ENCODE assay signal across 21 cellular contexts in the genomic region with DNA sequence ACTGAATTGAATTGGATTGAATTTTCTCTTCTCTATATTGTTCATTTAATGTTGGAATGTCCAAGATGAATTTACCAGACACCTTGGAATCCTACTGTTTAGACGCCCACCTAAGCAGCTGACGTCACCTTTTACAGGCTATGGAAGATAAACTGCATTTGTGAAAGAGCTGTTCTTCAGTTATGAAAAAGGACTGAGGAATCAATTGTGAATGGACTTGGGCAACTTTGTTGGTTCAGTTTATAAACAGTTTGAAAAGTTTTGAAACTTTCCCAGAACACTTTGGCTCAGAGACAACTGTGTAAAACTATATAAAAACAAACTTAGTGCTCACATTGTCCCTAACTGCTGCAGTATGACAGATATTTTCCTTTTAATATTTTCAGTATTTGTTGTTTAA.
"Had no signal": no experiment of that assay in that cellular context is flagged by ENCODE, and none has a peak within 500 bp of the region (broad histone marks: within the 10 kb centered on the region; RNA-seq: fewer than 3 reads in every experiment).

No MANE protein-coding gene starts in this region.

- H3K27me3 ChIP-seq: esophagus muscularis mucosa, suprapubic skin, transverse colon, uterus had no signal

- ATAC-seq: activated CD8-positive, alpha-beta T cell treated with anti-CD3 and anti-CD28 coated beads for 36 hours; activated T-helper 17 cell treated with anti-CD3 and anti-CD28 coated beads, Interleukin-2, amount 50 U/mL, for 72 hours had no signal

- H3K4me1 Mint-ChIP-seq: activated CD4-positive, alpha-beta T cell treated with anti-CD3 and anti-CD28 coated beads, Interleukin-2, amount 10 ng/mL, durations not matched to agents 24 days and 14 days; activated naive CD8-positive, alpha-beta T cell treated with anti-CD3 and anti-CD28 coated beads for 36 hours; activated T-helper 17 cell treated with anti-CD3 and anti-CD28 coated beads, Interleukin-2, amount 50 U/mL, for 72 hours; brain; nephron progenitor cell had no signal

- H3K9me3 Mint-ChIP-seq: activated CD4-positive, alpha-beta T cell treated with anti-CD3 and anti-CD28 coated beads, Interleukin-2, amount 10 ng/mL, durations not matched to agents 24 days and 14 days; activated CD8-positive, alpha-beta T cell treated with anti-CD3 and anti-CD28 coated beads for 36 hours; nephron progenitor cell; stimulated activated naive CD8-positive, alpha-beta T cell treated with anti-CD3 and anti-CD28 coated beads, Interleukin-15, Interleukin-2, amounts not matched to agents 100 ng/mL and 50 ng/mL, for 24 hours had no signal

- H3K36me3 Mint-ChIP-seq: activated naive CD8-positive, alpha-beta T cell treated with anti-CD3 and anti-CD28 coated beads for 36 hours; brain had no signal

- H3K4me3 ChIP-seq: esophagus muscularis mucosa, skin epidermis, suprapubic skin, transverse colon, uterus had no signal

- H3K27me3 Mint-ChIP-seq: activated CD4-positive, alpha-beta T cell treated with anti-CD3 and anti-CD28 coated beads, Interleukin-2, amount 10 ng/mL, durations not matched to agents 24 days and 14 days; activated CD8-positive, alpha-beta T cell treated with anti-CD3 and anti-CD28 coated beads for 36 hours; activated naive CD8-positive, alpha-beta T cell treated with anti-CD3 and anti-CD28 coated beads for 36 hours; activated T-helper 17 cell treated with anti-CD3 and anti-CD28 coated beads, Interleukin-2, amount 50 U/mL, for 72 hours; brain; stimulated activated naive CD8-positive, alpha-beta T cell treated with anti-CD3 and anti-CD28 coated beads, Interleukin-15, Interleukin-2, amounts not matched to agents 100 ng/mL and 50 ng/mL, for 24 hours had no signal

- H3K27ac Mint-ChIP-seq: activated CD4-positive, alpha-beta T cell treated with anti-CD3 and anti-CD28 coated beads, Interleukin-2, amount 10 ng/mL, durations not matched to agents 24 days and 14 days; activated CD8-positive, alpha-beta T cell treated with anti-CD3 and anti-CD28 coated beads for 36 hours; activated naive CD8-positive, alpha-beta T cell treated with anti-CD3 and anti-CD28 coated beads for 36 hours; activated T-helper 17 cell treated with anti-CD3 and anti-CD28 coated beads, Interleukin-2, amount 50 U/mL, for 72 hours; brain; nephron progenitor cell; stimulated activated naive CD8-positive, alpha-beta T cell treated with anti-CD3 and anti-CD28 coated beads, Interleukin-15, Interleukin-2, amounts not matched to agents 100 ng/mL and 50 ng/mL, for 24 hours had no signal

- DNase-seq: activated CD4-positive, alpha-beta T cell treated with anti-CD3 and anti-CD28 coated beads, Interleukin-2, amount 10 ng/mL, durations not matched to agents 24 days and 14 days; activated CD8-positive, alpha-beta T cell treated with anti-CD3 and anti-CD28 coated beads for 36 hours; activated naive CD4-positive, alpha-beta T cell; activated naive CD8-positive, alpha-beta T cell treated with anti-CD3 and anti-CD28 coated beads for 36 hours; activated T-cell treated with anti-CD3 and anti-CD28 coated beads, Interleukin-2, amount 50 U/mL, for 1 hour; effector CD4-positive, alpha-beta T cell; islet precursor cell; nephron progenitor cell; occipital lobe; retina; stimulated activated CD4-positive, alpha-beta T cell treated with anti-CD3 and anti-CD28 coated beads, Interleukin-15, amount 100 ng/mL, for 24 hours; stimulated activated CD4-positive, alpha-beta T cell treated with anti-CD3 and anti-CD28 coated beads, Interleukin-2, amount 100 ng/mL, for 48 hours; T1000; transverse colon; uterus had no signal

- H3K27ac ChIP-seq: esophagus muscularis mucosa, skin epidermis, suprapubic skin, uterus had no signal

- H3K4me3 Mint-ChIP-seq: activated CD4-positive, alpha-beta T cell treated with anti-CD3 and anti-CD28 coated beads, Interleukin-2, amount 10 ng/mL, durations not matched to agents 24 days and 14 days; activated CD8-positive, alpha-beta T cell treated with anti-CD3 and anti-CD28 coated beads for 36 hours; activated naive CD8-positive, alpha-beta T cell treated with anti-CD3 and anti-CD28 coated beads for 36 hours; activated T-helper 17 cell treated with anti-CD3 and anti-CD28 coated beads, Interleukin-2, amount 50 U/mL, for 72 hours; brain; nephron progenitor cell; stimulated activated naive CD8-positive, alpha-beta T cell treated with anti-CD3 and anti-CD28 coated beads, Interleukin-15, Interleukin-2, amounts not matched to agents 100 ng/mL and 50 ng/mL, for 24 hours had no signal

- H3K36me3 ChIP-seq: esophagus muscularis mucosa, suprapubic skin, transverse colon, uterus had no signal

- H3K9me3 ChIP-seq: esophagus muscularis mucosa, suprapubic skin, transverse colon, uterus had no signal

- H3K4me1 ChIP-seq: esophagus muscularis mucosa, suprapubic skin, transverse colon, uterus had no signal
